8 cellular contexts compared by ENCODE assay signal in the genomic region with DNA sequence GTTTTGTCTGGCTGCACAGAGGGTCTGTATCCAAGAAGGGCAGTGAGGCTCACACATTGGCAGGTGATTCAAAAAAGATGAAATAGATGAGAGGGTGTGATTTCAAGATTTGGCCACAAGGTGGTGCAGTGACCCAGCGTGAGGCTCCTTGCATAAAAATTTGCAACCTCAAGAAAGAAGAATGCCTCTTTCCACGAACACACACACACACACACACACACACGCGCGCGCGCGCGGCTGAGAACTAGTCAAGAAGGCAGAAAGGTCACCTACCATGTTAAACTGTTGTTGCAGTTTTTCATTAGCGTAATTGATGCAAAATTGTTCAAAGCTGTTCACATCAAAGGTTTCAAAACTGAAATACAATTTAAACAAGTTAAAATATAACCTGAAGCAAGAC. TPM values are rescaled to one million over a fixed set of nuclear protein-coding genes. Genes with fewer than 3 reads are reported as not detected.
A peak's percentile ranks its signal among the peaks of the same experiment; 100 is the strongest.
DNase-seq lines count a peak whose midpoint lies in the region; ATAC-seq and TF ChIP-seq lines count a peak whose summit lies in the region.

No MANE protein-coding gene starts in this region.

- H3K27ac Mint-ChIP-seq in T-cell: peak overlapping the region in 1 of 2 donors; percentile 67
- H3K27ac Mint-ChIP-seq in activated naive CD8-positive, alpha-beta T cell treated with anti-CD3 and anti-CD28 coated beads, Interleukin-2, amount 50 U/mL, for 24 hours: no peak overlapping the region

- H3K27me3 ChIP-seq in heart left ventricle: no peaks in the 10 kb centered on the region

- WGBS in heart left ventricle, 4 donors: 7 to 9% (median 7%) methylated on average over 10 of the region's 10 CpGs

- ATAC-seq in T-cell (replicated peaks in 1 of 4) (peak; percentile 74 to 87 (median 80)), heart left ventricle (peak; percentile 41 to 67 (median 54)), HG03139 (IDR thresholded peaks at IDR 0.05; ENCODE audit: unreplicated experiment) (no peak)
- no peak for ATAC-seq in activated naive CD8-positive, alpha-beta T cell treated with anti-CD3 and anti-CD28 coated beads, Interleukin-2, amount 50 U/mL, for 24 hours

- no peaks in the 10 kb centered on the region for H3K36me3 Mint-ChIP-seq in T-cell
- H3K36me3 Mint-ChIP-seq in activated naive CD8-positive, alpha-beta T cell treated with anti-CD3 and anti-CD28 coated beads, Interleukin-2, amount 50 U/mL, for 24 hours (ENCODE audit: low read depth): no peaks in the 10 kb centered on the region

- peak; percentile 67 to 83 (median 74) for TF ChIP-seq CTCF in heart left ventricle (IDR thresholded peaks at IDR 0.05)

- no peak overlapping the region for H3K27ac ChIP-seq in heart left ventricle

- CTCF ChIA-PET in T-cell (lab: Charles Lee): interaction anchor here (0.6 to 5.6 kb wide), 17 partner anchors 14 to 1463 kb away, joined by 3 to 40 read pairs (median 3); no protein-coding TSS in a partner anchor

- peak overlapping the region in 1 of 12 donors; percentile 3 for H3K4me3 ChIP-seq in heart left ventricle

- intact Hi-C loops in heart left ventricle (cut with DNase I): loop anchor here in 9 of 10 donors (1.0 to 10.0 kb wide), 6 partner anchors 78 to 481 kb away; partner anchors contain the start of gene ARPP19 (in 5 of the 9)

- H3K4me1 Mint-ChIP-seq in T-cell: peaks cover 16 to 31% (median 20%) of the 10 kb centered on the region in 3 donors
- H3K4me1 Mint-ChIP-seq in activated naive CD8-positive, alpha-beta T cell treated with anti-CD3 and anti-CD28 coated beads, Interleukin-2, amount 50 U/mL, for 24 hours: peaks cover 40% of the 10 kb centered on the region

- H3K27me3 Mint-ChIP-seq in T-cell: no peaks in the 10 kb centered on the region
- no peaks in the 10 kb centered on the region for H3K27me3 Mint-ChIP-seq in activated naive CD8-positive, alpha-beta T cell treated with anti-CD3 and anti-CD28 coated beads, Interleukin-2, amount 50 U/mL, for 24 hours

- POLR2A ChIA-PET in T-cell (lab: Charles Lee): interaction anchor here (0.6 to 0.8 kb wide), 2 partner anchors 475 to 479 kb away, joined by 4 to 5 read pairs; no protein-coding TSS in a partner anchor

- no peaks in the 10 kb centered on the region for H3K9me3 Mint-ChIP-seq in T-cell
- no peaks in the 10 kb centered on the region for H3K9me3 Mint-ChIP-seq in activated naive CD8-positive, alpha-beta T cell treated with anti-CD3 and anti-CD28 coated beads, Interleukin-2, amount 50 U/mL, for 24 hours

- H3K4me3 Mint-ChIP-seq in T-cell: peak overlapping the region; percentile 45 to 60 (median 58)
- peak overlapping the region; percentile 63 for H3K4me3 Mint-ChIP-seq in activated naive CD8-positive, alpha-beta T cell treated with anti-CD3 and anti-CD28 coated beads, Interleukin-2, amount 50 U/mL, for 24 hours

- peaks cover 0 to 13% (median 0%) of the 10 kb centered on the region in 9 donors for H3K36me3 ChIP-seq in heart left ventricle

- H3K4me1 ChIP-seq in heart left ventricle: peaks cover 0 to 26% (median 12%) of the 10 kb centered on the region in 12 donors

- no peaks in the 10 kb centered on the region for H3K9me3 ChIP-seq in heart left ventricle

- no peak for TF ChIP-seq POLR2A in heart left ventricle (IDR thresholded peaks at IDR 0.05)

- DNase-seq in NCI-H187 (lab: John Stamatoyannopoulos, UW) (peak; percentile 5 to 26), NCI-H187 treated with DMSO at 0.1 percent for 48 hours (lab: John Stamatoyannopoulos, UW) (no peak), M059J (ENCODE audit: low read depth) (peak; percentile 68), T-cell (peak; percentile 44 to 79 (median 67)), heart left ventricle (peak in 4 of 5 donors; percentile 38 to 66 (median 60)), retina (peak; percentile 94)
- DNase-seq in activated naive CD8-positive, alpha-beta T cell treated with anti-CD3 and anti-CD28 coated beads, Interleukin-2, amount 50 U/mL, for 24 hours: peak; percentile 70

RNA-seq across cellular contexts. Expression of gene MYO5C, which starts 39.2 kb away (rescaled TPM):
- 2.5 and 6.4 TPM in 2 replicates for total RNA-seq in M059J (2014; rRNA removed; shearing (Covaris generic))
- under 1 TPM; 0.33 to 0.73 (median 0.53) TPM for total RNA-seq in T-cell
- total RNA-seq in heart left ventricle: 1 to 10 TPM; 1.0 to 7.2 (median 3.4) TPM
- under 1 TPM; 0.89 to 0.95 TPM for polyA plus RNA-seq in heart left ventricle

Comparison
In these comparisons a context has a peak if more than half of its experiments do, and no peak if none do; other contexts are left out.
1. ATAC-seq: peak in T-cell (4 of 4) and heart left ventricle (4 of 4); none in activated naive CD8-positive, alpha-beta T cell treated with anti-CD3 and anti-CD28 coated beads, Interleukin-2, amount 50 U/mL, for 24 hours (single experiment) and HG03139 (single experiment).